8 cellular contexts compared by ENCODE assay signal in genomic region chr12:101743724-101744472, GRCh38. TPM values are rescaled to one million over a fixed set of nuclear protein-coding genes. Genes with fewer than 3 reads are reported as not detected.
DNase-seq lines count a peak whose midpoint lies in the region; ATAC-seq lines count a peak whose summit lies in the region.

No MANE protein-coding gene starts in this region.

- ATAC-seq in GM18508 (IDR thresholded peaks at IDR 0.05; ENCODE audit: insufficient read depth, unreplicated experiment) (peak; percentile 91), GM21528 (IDR thresholded peaks at IDR 0.05; ENCODE audit: low FRiP score, unreplicated experiment) (peak; percentile 94), HG03521 (IDR thresholded peaks at IDR 0.05; ENCODE audit: unreplicated experiment) (peak; percentile 93), naive B cell (ENCODE audit: low read depth in 2 of 2) (peak; percentile 88)

- peak overlapping the region; percentile 99 to 100 (median 100) for H3K27ac Mint-ChIP-seq in naive B cell

- peak overlapping the region; percentile 34 to 91 (median 76) for H3K4me3 Mint-ChIP-seq in naive B cell

- H3K9me3 Mint-ChIP-seq in naive B cell, result no peaks in the 10 kb centered on the region

- H3K27me3 Mint-ChIP-seq in naive B cell, result no peaks in the 10 kb centered on the region

- H3K36me3 Mint-ChIP-seq in naive B cell, result peaks cover 18 to 31% of the 10 kb centered on the region in 2 donors

- DNase-seq in naive B cell (peak; percentile 91), hepatic stellate cell (ENCODE audit: low spot score) (no peak), DMS114 treated with DMSO at 0.1 percent for 48 hours (lab: John Stamatoyannopoulos, UW; ENCODE audit: unreplicated experiment) (no peak), AML-193 (lab: John Stamatoyannopoulos, UW) (no peak)
- DNase-seq in stimulated activated CD4-positive, alpha-beta T cell treated with anti-CD3 and anti-CD28 coated beads, Interleukin-4, amount 100 ng/mL, for 24 hours, result no peak

- peaks cover 51 to 69% (median 59%) of the 10 kb centered on the region in 3 donors for H3K4me1 Mint-ChIP-seq in naive B cell

RNA-seq across cellular contexts. Expression of gene SYCP3, which starts 4.6 kb away (rescaled TPM):
- 1 to 10 TPM in 1 of 6 donors, under 1 TPM in 5; 0.74 to 1.6 (median 0.78) TPM for polyA plus RNA-seq in naive B cell (ENCODE audit: low read depth in 6 of 6)

RNA-seq across cellular contexts. Expression of gene CHPT1, which starts 46.5 kb away (rescaled TPM):
- 100 to 1,000 TPM in 3 of 6 donors, 10 to 100 TPM in 3; 88.3 to 185 (median 105) TPM for polyA plus RNA-seq in naive B cell (ENCODE audit: low read depth in 6 of 6)
